Comparison of ENCODE assay signal across 16 cellular contexts in the genomic region with DNA sequence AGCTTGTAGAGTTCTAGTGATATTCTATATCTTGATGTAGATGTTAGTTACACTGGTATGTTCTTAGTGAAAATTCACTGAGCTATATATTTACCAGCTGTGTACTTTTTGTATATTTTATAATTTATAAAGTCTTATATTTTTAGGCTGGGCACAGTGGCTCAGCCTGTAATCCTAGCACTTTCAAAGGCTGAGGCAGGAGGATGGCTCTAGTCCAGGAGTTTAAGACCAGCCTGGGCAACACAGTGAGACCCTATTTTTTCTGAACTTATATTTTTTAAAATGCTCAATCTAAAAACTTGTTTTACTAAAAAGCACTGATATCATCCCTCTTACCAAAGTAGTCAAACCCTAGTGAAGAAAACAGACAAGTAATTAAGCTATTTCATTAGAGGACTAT. TPM values are rescaled to one million over a fixed set of nuclear protein-coding genes. Genes with fewer than 3 reads are reported as not detected.
DNase-seq lines count a peak whose midpoint lies in the region; ATAC-seq, FAIRE-seq and TF ChIP-seq lines count a peak whose summit lies in the region.
"Had no signal": no experiment of that assay in that cellular context is flagged by ENCODE, and none has a peak within 500 bp of the region (broad histone marks: within the 10 kb centered on the region; RNA-seq: fewer than 3 reads in every experiment).

No MANE protein-coding gene starts in this region.

- no peaks in the 10 kb centered on the region for H3K27me3 Mint-ChIP-seq in mesothelial cell of epicardium (ENCODE audit: low read depth)

- H3K4me1 ChIP-seq in HEK293 (ENCODE audit: control insufficient read depth, insufficient read depth, low read length) (peaks cover 43% of the 10 kb centered on the region), OCI-LY1 (ENCODE audit: insufficient read depth, low read length, severe bottlenecking) (peaks cover 48% of the 10 kb centered on the region), gastrocnemius medialis (peaks cover 49 to 57% of the 10 kb centered on the region in 2 donors)

- H3K4me1 Mint-ChIP-seq in mesothelial cell of epicardium: peaks cover 54% of the 10 kb centered on the region

- no peak for FAIRE-seq in D721Med (lab: Jason Lieb, UNC)
- FAIRE-seq: GM18507 had no signal

- no peak overlapping the region for H2AFZ ChIP-seq in OCI-LY1 (ENCODE audit: low read length)
- H2AFZ ChIP-seq: GM23338 had no signal

- H3K4me3 Mint-ChIP-seq in mesothelial cell of epicardium: no peak overlapping the region
- H3K4me3 Mint-ChIP-seq: CD14-positive monocyte; CD8-positive, alpha-beta T cell; GM23338 had no signal

- ATAC-seq in gastrocnemius medialis: no peak
- ATAC-seq: A549; CD8-positive, alpha-beta T cell; GM12878; GM23338 had no signal

- no peaks in the 10 kb centered on the region for H3K9me3 ChIP-seq in HEK293 (ENCODE audit: control insufficient read depth, insufficient read depth, low read depth, low read length)
- H3K9me3 ChIP-seq in OCI-LY1 (ENCODE audit: low read length): no peaks in the 10 kb centered on the region
- H3K9me3 ChIP-seq in gastrocnemius medialis: no peaks in the 10 kb centered on the region
- H3K9me3 ChIP-seq: A549 had no signal

- H3F3A ChIP-seq in OCI-LY1 (ENCODE audit: insufficient read depth, low read length): no peaks in the 10 kb centered on the region

- H3K9me3 Mint-ChIP-seq in mesothelial cell of epicardium: no peaks in the 10 kb centered on the region
- H3K9me3 Mint-ChIP-seq: CD8-positive, alpha-beta T cell; GM23338 had no signal

- H4K20me1 ChIP-seq in OCI-LY1 (ENCODE audit: insufficient read depth, low read length): no peaks in the 10 kb centered on the region

- peak overlapping the region; percentile 90 for H3K27ac Mint-ChIP-seq in mesothelial cell of epicardium
- H3K27ac Mint-ChIP-seq: CD14-positive monocyte; CD8-positive, alpha-beta T cell; GM23338 had no signal

- POLR2A ChIA-PET in HEK293 (lab: Yijun Ruan, JAX): interaction anchor here (0.6 kb wide), 1 partner anchor 119 kb away, joined by 7 read pairs; no protein-coding TSS in a partner anchor

- H3K27ac ChIP-seq in HEK293 (ENCODE audit: extremely low read depth, low read depth, low read length): no peak overlapping the region
- H3K27ac ChIP-seq in OCI-LY1 (ENCODE audit: low read depth, low read length, poor library complexity, severe bottlenecking): no peak overlapping the region
- peak overlapping the region; percentile 49 to 98 (median 78) for H3K27ac ChIP-seq in gastrocnemius medialis
- H3K27ac ChIP-seq: A549 had no signal

- 0 out of 2 replicates have a peak overlapping the region, but pooled peaks have one; percentile 7 for H3K4me2 ChIP-seq in OCI-LY1 (ENCODE audit: low read length)
- H3K4me2 ChIP-seq: A549, GM23338 had no signal

- no peak overlapping the region for H3K4me3 ChIP-seq in HEK293 (ENCODE audit: low read depth, low read length)
- H3K4me3 ChIP-seq in OCI-LY1 (ENCODE audit: low read depth, low read length, poor library complexity, severe bottlenecking): no peak overlapping the region
- no peak overlapping the region for H3K4me3 ChIP-seq in gastrocnemius medialis
- H3K4me3 ChIP-seq: A549, GM12878, GM23338 had no signal

- DNase-seq in mesothelial cell of epicardium (ENCODE audit: low spot score in 2 of 2, unreplicated experiment in 2 of 2): no peak
- no peak for DNase-seq in gastrocnemius medialis
- DNase-seq in HT-29 (ENCODE audit: low spot score): no peak
- DNase-seq in D721Med (ENCODE audit: insufficient read length, low spot score): no peak
- no peak for DNase-seq in activated effector memory CD4-positive, alpha-beta T cell treated with Interleukin-2 at 50 U/mL for 16 hours
- no peak for DNase-seq in activated T-cell treated with anti-CD3 and anti-CD28 coated beads, Interleukin-2, amount 50 U/mL, for 48 hours
- DNase-seq: CD8-positive, alpha-beta T cell; COR-L47; H7 had no signal

- in situ Hi-C loops in gastrocnemius medialis (cut with MboI; ENCODE audit: low sequenced_read_pairs in 4 of 4): no loop called here

- peaks cover 70% of the 10 kb centered on the region for H3K79me2 ChIP-seq in OCI-LY1 (ENCODE audit: insufficient read depth, low read length)

- CTCF ChIA-PET in HEK293 (lab: Yijun Ruan, JAX): interaction anchor here (0.6 to 2.5 kb wide), 5 partner anchors 9 to 45 kb away, joined by 3 to 11 read pairs (median 4); no protein-coding TSS in a partner anchor

- H3K27me3 ChIP-seq in OCI-LY1 (ENCODE audit: insufficient read depth, low read length) (no peaks in the 10 kb centered on the region), gastrocnemius medialis (no peaks in the 10 kb centered on the region)

- H3K36me3 ChIP-seq in HEK293 (ENCODE audit: control insufficient read depth in 2 of 2, insufficient read depth in 1 of 2, low read length in 2 of 2) (no peaks in the 10 kb centered on the region; a peak in 1 of 3 replicates), OCI-LY1 (ENCODE audit: insufficient read depth, low read length) (no peaks in the 10 kb centered on the region), gastrocnemius medialis (no peaks in the 10 kb centered on the region)

- intact Hi-C loops in gastrocnemius medialis (cut with DNase I; ENCODE audit: low total_unique reads): no loop called here

- TF ChIP-seq POLR2A in gastrocnemius medialis (IDR thresholded peaks at IDR 0.05): no peak

- no peak for TF ChIP-seq CTCF in HEK293 (tag by site-specific recombination; IDR thresholded peaks at IDR 0.05)
- no peak for TF ChIP-seq CTCF in OCI-LY1 (IDR thresholded peaks at IDR 0.05; ENCODE audit: low read length)
- no peak for TF ChIP-seq CTCF in mesothelial cell of epicardium (IDR thresholded peaks at IDR 0.05; ENCODE audit: unreplicated experiment)
- TF ChIP-seq CTCF in gastrocnemius medialis (IDR thresholded peaks at IDR 0.05 in 4 of 5, conservative IDR thresholded peaks at IDR 0.05 in 1 of 5): no peak
- no peak for TF ChIP-seq CTCF in D721Med (IDR thresholded peaks at IDR 0.05; ENCODE audit: insufficient read depth, missing control alignments)

- H3K9me2 ChIP-seq in OCI-LY1 (ENCODE audit: low read depth, low read length): no peaks in the 10 kb centered on the region

- H3K9ac ChIP-seq in OCI-LY1 (ENCODE audit: low read length): no peak overlapping the region

- H3K36me3 Mint-ChIP-seq in mesothelial cell of epicardium: peaks cover 1% of the 10 kb centered on the region

TF ChIP-seq in HEK293, 187 proteins besides CTCF, POLR2A, EP300 and RAD21:
- no peak for TF ChIP-seq TSHZ1 (tag by site-specific recombination; IDR thresholded peaks at IDR 0.05; ENCODE audit: borderline replicate concordance)
- TF ChIP-seq, protein P1, sequence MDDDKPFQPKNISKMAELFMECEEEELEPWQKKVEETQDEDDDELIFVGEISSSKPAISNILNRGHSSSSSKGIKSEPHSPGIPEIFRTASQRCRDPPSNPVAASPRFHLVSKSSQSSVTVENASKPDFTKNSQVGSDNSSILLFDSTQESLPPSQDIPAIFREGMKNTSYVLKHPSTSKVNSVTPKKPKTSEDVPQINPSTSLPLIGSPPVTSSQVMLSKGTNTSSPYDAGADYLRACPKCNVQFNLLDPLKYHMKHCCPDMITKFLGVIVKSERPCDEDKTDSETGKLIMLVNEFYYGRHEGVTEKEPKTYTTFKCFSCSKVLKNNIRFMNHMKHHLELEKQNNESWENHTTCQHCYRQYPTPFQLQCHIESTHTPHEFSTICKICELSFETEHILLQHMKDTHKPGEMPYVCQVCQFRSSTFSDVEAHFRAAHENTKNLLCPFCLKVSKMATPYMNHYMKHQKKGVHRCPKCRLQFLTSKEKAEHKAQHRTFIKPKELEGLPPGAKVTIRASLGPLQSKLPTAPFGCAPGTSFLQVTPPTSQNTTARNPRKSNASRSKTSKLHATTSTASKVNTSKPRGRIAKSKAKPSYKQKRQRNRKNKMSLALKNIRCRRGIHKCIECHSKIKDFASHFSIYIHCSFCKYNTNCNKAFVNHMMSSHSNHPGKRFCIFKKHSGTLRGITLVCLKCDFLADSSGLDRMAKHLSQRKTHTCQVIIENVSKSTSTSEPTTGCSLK (tag by site-specific recombination; IDR thresholded peaks at IDR 0.05): no peak
- peak; percentile 95 for TF ChIP-seq ZNF121 (tag by site-specific recombination; IDR thresholded peaks at IDR 0.05)
- 0 out of 2 replicates have a peak, but pooled peaks have one; percentile 20 for TF ChIP-seq ZNF664 (tag by site-specific recombination; IDR thresholded peaks at IDR 0.05)

RNA-seq across cellular contexts. Expression of gene MYO9A, which starts 5.1 kb away (rescaled TPM):
- total RNA-seq in mesothelial cell of epicardium (70.1 to 86.1 TPM (median 79.5 TPM) in 3 replicates), gastrocnemius medialis (10 to 100 TPM; 21.0 to 40.9 (median 24.2) TPM)
- total RNA-seq in HT-29 (2014; rRNA removed; shearing (Covaris generic)): 7.2 and 11.4 TPM in 2 replicates

RNA-seq across cellular contexts. Expression of gene SENP8, which starts 5.4 kb away (rescaled TPM):
- 3.7 to 5.3 TPM (median 4.7 TPM) in 3 replicates for total RNA-seq in mesothelial cell of epicardium
- 1 to 10 TPM; 1.0 to 3.6 (median 2.7) TPM for total RNA-seq in gastrocnemius medialis
- total RNA-seq in HT-29 (2014; rRNA removed; shearing (Covaris generic)): 0.66 and 3.2 TPM in 2 replicates

Comparison
In these comparisons a context has a peak if more than half of its experiments do, and no peak if none do; other contexts are left out.
1. H3K27ac ChIP-seq: peak in gastrocnemius medialis (4 of 4); none in HEK293 (single experiment) and OCI-LY1 (single experiment).